In the genomic region with DNA sequence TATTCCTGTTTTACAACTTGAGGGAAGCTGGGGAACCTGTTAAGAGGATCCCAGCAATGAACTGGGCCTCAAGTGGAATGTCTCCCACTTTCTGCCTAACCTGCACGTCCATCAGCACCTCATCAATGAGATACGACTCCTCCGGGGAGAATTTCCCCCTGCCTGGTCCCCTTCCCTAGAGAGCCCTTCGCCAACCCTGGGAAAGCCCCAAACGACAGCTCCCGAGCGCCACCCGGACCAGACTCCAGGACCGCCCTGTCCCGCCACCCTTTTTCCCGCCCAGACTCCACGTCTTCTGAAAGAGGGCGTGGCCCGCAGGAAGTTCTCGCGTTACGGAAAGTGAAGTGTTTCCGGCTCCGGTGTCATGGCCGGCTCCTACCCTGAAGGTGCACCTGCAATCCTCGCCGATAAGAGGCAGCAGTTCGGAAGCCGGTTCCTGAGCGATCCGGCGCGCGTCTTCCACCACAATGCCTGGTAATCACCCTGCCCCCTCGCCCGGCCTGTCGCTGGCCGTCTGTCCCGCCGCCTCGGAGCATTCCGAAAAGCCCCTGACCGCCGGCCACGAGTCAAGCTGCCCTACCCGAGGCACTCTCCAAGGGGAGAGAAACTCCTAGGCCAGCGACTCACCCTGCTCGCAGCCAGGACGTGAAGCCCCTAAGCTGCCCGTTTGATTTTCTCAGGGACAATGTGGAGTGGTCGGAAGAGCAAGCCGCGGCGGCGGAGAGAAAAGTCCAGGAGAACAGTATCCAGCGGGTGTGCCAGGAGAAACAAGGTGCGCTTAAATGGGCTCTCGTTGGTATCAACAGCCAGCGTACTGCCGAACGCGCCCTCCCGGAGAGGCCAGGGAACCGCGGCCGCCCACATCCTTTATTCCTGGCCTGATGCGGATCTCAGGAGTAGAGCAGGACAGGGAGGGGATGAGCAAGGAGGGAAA, we compare ENCODE assay signal across 8 cellular contexts. TPM values are rescaled to one million over a fixed set of nuclear protein-coding genes. Genes with fewer than 3 reads are reported as not detected.
DNase-seq lines count a peak whose midpoint lies in the region; ATAC-seq, FAIRE-seq and TF ChIP-seq lines count a peak whose summit lies in the region.
"Not testable (repeated sequence)": the region's sequence is repeated elsewhere in the genome, so short reads cannot be mapped to it uniquely, and the experiment has no call there.

A gene with protein sequence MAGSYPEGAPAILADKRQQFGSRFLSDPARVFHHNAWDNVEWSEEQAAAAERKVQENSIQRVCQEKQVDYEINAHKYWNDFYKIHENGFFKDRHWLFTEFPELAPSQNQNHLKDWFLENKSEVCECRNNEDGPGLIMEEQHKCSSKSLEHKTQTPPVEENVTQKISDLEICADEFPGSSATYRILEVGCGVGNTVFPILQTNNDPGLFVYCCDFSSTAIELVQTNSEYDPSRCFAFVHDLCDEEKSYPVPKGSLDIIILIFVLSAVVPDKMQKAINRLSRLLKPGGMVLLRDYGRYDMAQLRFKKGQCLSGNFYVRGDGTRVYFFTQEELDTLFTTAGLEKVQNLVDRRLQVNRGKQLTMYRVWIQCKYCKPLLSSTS (plus strand): TSS at position 347 of the 934 bp plus-strand sequence. CDS start 18 bp downstream, at position 365.

- POLR2A ChIA-PET in naive thymus-derived CD4-positive, alpha-beta T cell (lab: Charles Lee): interaction anchor here (1.0 to 1.6 kb wide), 3 partner anchors 21 to 386 kb away, joined by 3 to 5 read pairs (median 4); partner anchors contain the start of genes ATP6V1F and HILPDA

- H3K9me2 ChIP-seq in DOHH2 (replicated peaks; ENCODE audit: control insufficient read depth, low read length); Karpas-422 (replicated peaks; ENCODE audit: insufficient read depth, low read length): not testable (repeated sequence)

- not testable (repeated sequence) for H3F3A ChIP-seq in DOHH2 (ENCODE audit: control insufficient read depth, insufficient read depth)

- H3K79me2 ChIP-seq in DOHH2 (ENCODE audit: control insufficient read depth, low read length) (peaks cover 47% of the 10 kb centered on the region), Karpas-422 (ENCODE audit: low read length) (peaks cover 30% of the 10 kb centered on the region)

- not testable (repeated sequence) for H4K20me1 ChIP-seq in DOHH2 (ENCODE audit: control insufficient read depth, insufficient read depth, low read depth, low read length); Karpas-422 (ENCODE audit: insufficient read depth, low read depth, low read length)

- H3K27me3 ChIP-seq in DOHH2 (ENCODE audit: control insufficient read depth, low read length); Karpas-422 (ENCODE audit: low read length); naive thymus-derived CD4-positive, alpha-beta T cell (ENCODE audit: control insufficient read depth in 2 of 2, insufficient read depth in 2 of 2, low read length in 2 of 2): not testable (repeated sequence)

- H3K4me3 ChIP-seq in DOHH2 (ENCODE audit: low read length) (peak within 1 kb of the TSS; percentile 89), Karpas-422 (ENCODE audit: low read length) (peak within 1 kb of the TSS; percentile 90)
- H3K4me3 ChIP-seq in naive thymus-derived CD4-positive, alpha-beta T cell (ENCODE audit: low read length): peak within 1 kb of the TSS; percentile 74

- intact Hi-C loops in naive thymus-derived CD4-positive, alpha-beta T cell (cut with micrococcal nuclease): loop anchor here (1.0 to 5.0 kb wide), 7 partner anchors 21 to 386 kb away; partner anchors contain the start of genes ATP6V1F (in 2 of the 2), HILPDA (in 2 of the 2), RBM28 (in 2 of the 2) and CALU (in 1 of the 2)

- peak; percentile 91 for ATAC-seq in GM21825 (IDR thresholded peaks at IDR 0.05; ENCODE audit: unreplicated experiment)
- ATAC-seq in naive thymus-derived CD4-positive, alpha-beta T cell: peak; percentile 98

- H3K4me1 ChIP-seq in DOHH2 (ENCODE audit: control insufficient read depth, low read length): peaks cover 39% of the 10 kb centered on the region
- peaks cover 16% of the 10 kb centered on the region for H3K4me1 ChIP-seq in Karpas-422 (ENCODE audit: low read length)
- H3K4me1 ChIP-seq in naive thymus-derived CD4-positive, alpha-beta T cell (ENCODE audit: control insufficient read depth in 2 of 2, insufficient read depth in 2 of 2, low read length in 2 of 2): not testable (repeated sequence)

- DNase-seq in Karpas-422: peak; percentile 97
- DNase-seq in RCC 7860 (ENCODE audit: low spot score): peak; percentile 93
- DNase-seq in activated T-helper 1 cell treated with Interleukin-2 at 50 U/mL for 16 hours (ENCODE audit: low read depth): peak; percentile 82
- peak; percentile 84 for DNase-seq in fibroblast of gingiva (ENCODE audit: low read depth)
- peak; percentile 66 to 92 (median 87) for DNase-seq in naive thymus-derived CD4-positive, alpha-beta T cell
- DNase-seq in stimulated activated naive CD4-positive, alpha-beta T cell (lab: John Stamatoyannopoulos, UW): peak; percentile 77 to 91 (median 86)

- peak within 1 kb of the TSS; percentile 94 to 100 (median 98) for H3K4me3 Mint-ChIP-seq in naive thymus-derived CD4-positive, alpha-beta T cell

- H3K4me2 ChIP-seq in DOHH2 (ENCODE audit: low read length) (peak within 1 kb of the TSS; percentile 89), Karpas-422 (ENCODE audit: low read depth, low read length, poor library complexity, severe bottlenecking) (peak within 1 kb of the TSS; percentile 93)

- not testable (repeated sequence) for H3K9me3 Mint-ChIP-seq in naive thymus-derived CD4-positive, alpha-beta T cell

- H3K36me3 Mint-ChIP-seq in naive thymus-derived CD4-positive, alpha-beta T cell: not testable (repeated sequence)

- peaks cover 47% of the 10 kb centered on the region for H3K36me3 ChIP-seq in DOHH2 (ENCODE audit: control insufficient read depth, low read length)
- not testable (repeated sequence) for H3K36me3 ChIP-seq in Karpas-422 (ENCODE audit: insufficient read depth, low read length)
- peaks cover 0 to 11% (median 0%) of the 10 kb centered on the region in 3 experiments for H3K36me3 ChIP-seq in naive thymus-derived CD4-positive, alpha-beta T cell (ENCODE audit: control insufficient read depth in 2 of 3, insufficient read depth in 3 of 3, low read length in 3 of 3)

- peak; percentile 78 for FAIRE-seq in RCC 7860 (lab: Jason Lieb, UNC)

- not testable (repeated sequence) for H3K27me3 Mint-ChIP-seq in naive thymus-derived CD4-positive, alpha-beta T cell

- peak; percentile 60 for TF ChIP-seq CTCF in DOHH2 (IDR thresholded peaks at IDR 0.05; ENCODE audit: low read depth, low read length, poor library complexity, severe bottlenecking)

- CTCF ChIA-PET in naive thymus-derived CD4-positive, alpha-beta T cell (lab: Charles Lee): not testable (repeated sequence)

- H3K4me1 Mint-ChIP-seq in naive thymus-derived CD4-positive, alpha-beta T cell: peaks cover 12 to 35% (median 29%) of the 10 kb centered on the region in 7 donors

- H2AFZ ChIP-seq in Karpas-422 (ENCODE audit: low read length): peak within 1 kb of the TSS; percentile 84; the same call in 1 of the 2 replicates

- peak within 1 kb of the TSS; percentile 91 for H3K9ac ChIP-seq in Karpas-422 (ENCODE audit: low read length)

- H3K27ac Mint-ChIP-seq in naive thymus-derived CD4-positive, alpha-beta T cell: peak within 1 kb of the TSS; percentile 89 to 98 (median 97)

- H3K27ac ChIP-seq in DOHH2 (ENCODE audit: low read depth, low read length) (peak within 1 kb of the TSS; percentile 81), Karpas-422 (ENCODE audit: low read length) (peak within 1 kb of the TSS; percentile 72)
- peak within 1 kb of the TSS; percentile 86 for H3K27ac ChIP-seq in naive thymus-derived CD4-positive, alpha-beta T cell (ENCODE audit: low read depth, low read length)

- H3K9me3 ChIP-seq in DOHH2 (ENCODE audit: control insufficient read depth, insufficient read depth, low read length); Karpas-422 (ENCODE audit: low read length); naive thymus-derived CD4-positive, alpha-beta T cell (ENCODE audit: control insufficient read depth in 2 of 3, low read length in 3 of 3): not testable (repeated sequence)

RNA-seq across cellular contexts. Expression of the gene that starts here (rescaled TPM):
- total RNA-seq in Karpas-422 (2014; rRNA removed; shearing (Covaris generic); ENCODE audit: low replicate concordance): 20.7 and 27.8 TPM in 2 replicates
- 10 to 100 TPM; 18.2 to 35.1 (median 25.9) TPM for total RNA-seq in naive thymus-derived CD4-positive, alpha-beta T cell
- 10 to 100 TPM; 14.7 to 29.7 TPM for polyA plus RNA-seq in naive thymus-derived CD4-positive, alpha-beta T cell

Comparison
In these comparisons a context has a peak if more than half of its experiments do, and no peak if none do; other contexts are left out.
1. Peak in every context shown above with its lines: DNase-seq, ATAC-seq, H3K4me3 ChIP-seq and H3K27ac ChIP-seq.